In the genomic region with DNA sequence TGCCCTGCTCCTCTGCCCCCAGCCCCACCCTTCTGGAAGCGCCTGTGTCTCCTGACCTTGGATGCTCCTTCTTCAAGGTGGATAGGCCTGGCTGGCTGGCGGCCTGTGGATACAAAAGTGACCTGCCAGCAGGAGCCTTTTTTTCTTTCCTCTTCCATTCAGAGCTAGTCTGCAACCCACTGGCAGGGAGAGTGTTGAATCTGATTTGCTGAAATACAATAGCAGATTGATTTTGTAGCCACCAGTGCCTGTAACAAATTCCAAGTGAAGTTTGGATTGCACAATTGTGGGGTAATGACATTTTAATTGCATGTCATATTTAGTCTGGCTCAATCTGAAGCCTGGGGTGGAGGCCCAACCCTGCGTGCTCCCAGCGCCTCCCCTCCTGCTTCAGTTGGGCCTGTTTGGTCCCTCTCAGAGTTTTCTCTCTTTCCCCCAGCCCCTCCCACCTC, we compare ENCODE assay signal across 18 cellular contexts.
A peak's percentile ranks its signal among the peaks of the same experiment; 100 is the strongest.
DNase-seq lines count a peak whose midpoint lies in the region; ATAC-seq and TF ChIP-seq lines count a peak whose summit lies in the region.
"Had no signal": no experiment of that assay in that cellular context is flagged by ENCODE, and none has a peak within 500 bp of the region (broad histone marks: within the 10 kb centered on the region; RNA-seq: fewer than 3 reads in every experiment).

No MANE protein-coding gene starts in this region.

- peak; percentile 7 for DNase-seq in AG09319 (ENCODE audit: extremely low read depth, low read depth)
- DNase-seq in colonic mucosa, result peak; percentile 34
- DNase-seq in left lung, result no peak
- DNase-seq in CD8-positive, alpha-beta T cell, result no peak
- DNase-seq in LoVo (ENCODE audit: low spot score), result no peak
- no peak for DNase-seq in stimulated activated naive CD4-positive, alpha-beta T cell treated with Interleukin-2 at 50 U/mL for 16 hours (lab: John Stamatoyannopoulos, UW)
- no peak for DNase-seq in DMS 273 treated with DMSO at 0.1 percent for 48 hours (lab: John Stamatoyannopoulos, UW)
- DNase-seq: activated CD4-positive, alpha-beta T cell treated with anti-CD3 and anti-CD28 coated beads for 48 hours; activated T-cell treated with anti-CD3 and anti-CD28 coated beads, Interleukin-2, amount 50 U/mL, for 72 hours; effector CD8-positive, alpha-beta T cell; GF-D8; hypothalamus; NCI-H187 treated with DMSO at 0.1 percent for 48 hours; PC-9; T-cell had no signal

- TF ChIP-seq CTCF in AG09319 (IDR thresholded peaks at IDR 0.05; ENCODE audit: low read depth, low read length), result no peak
- TF ChIP-seq CTCF in colonic mucosa (IDR thresholded peaks at IDR 0.05), result no peak
- TF ChIP-seq CTCF in left lung (IDR thresholded peaks at IDR 0.05), result no peak
- TF ChIP-seq CTCF in CD8-positive, alpha-beta T cell (IDR thresholded peaks at IDR 0.05), result no peak

- no peaks in the 10 kb centered on the region for H3K4me1 Mint-ChIP-seq in CD8-positive, alpha-beta T cell (ENCODE audit: low read depth)

- H3K4me3 ChIP-seq in HUES48 (ENCODE audit: low read depth, low read length) (no peak overlapping the region), colonic mucosa (no peak overlapping the region), left lung (no peak overlapping the region)
- no peak overlapping the region for H3K4me3 ChIP-seq in CD8-positive, alpha-beta T cell (ENCODE audit: low read depth, low read length)
- H3K4me3 ChIP-seq: PC-9 had no signal

- H3K36me3 Mint-ChIP-seq in CD8-positive, alpha-beta T cell, result no peaks in the 10 kb centered on the region
- H3K36me3 Mint-ChIP-seq: brain, T-cell had no signal

- no peaks in the 10 kb centered on the region for H3K9me3 Mint-ChIP-seq in CD8-positive, alpha-beta T cell
- H3K9me3 Mint-ChIP-seq: activated T-cell treated with anti-CD3 and anti-CD28 coated beads, Interleukin-2, amount 50 U/mL, for 72 hours; T-cell had no signal

- CTCF ChIA-PET in CD8-positive, alpha-beta T cell (lab: Charles Lee), result no interaction called here

- H3K4me1 ChIP-seq in HUES48 (ENCODE audit: control insufficient read depth, insufficient read depth, low read length) (peaks cover 22% of the 10 kb centered on the region; the same call in 1 of the 2 replicates), colonic mucosa (peaks cover 3% of the 10 kb centered on the region), left lung (no peaks in the 10 kb centered on the region)
- H3K4me1 ChIP-seq in CD8-positive, alpha-beta T cell (ENCODE audit: insufficient read depth, low read length), result no peaks in the 10 kb centered on the region

- intact Hi-C loops in colonic mucosa (cut with DNase I), result no loop called here
- intact Hi-C loops in left lung (cut with DNase I), result no loop called here
- intact Hi-C loops in CD8-positive, alpha-beta T cell (cut with DNase I, micrococcal nuclease), result no loop called here

- POLR2A ChIA-PET in CD8-positive, alpha-beta T cell (lab: Charles Lee), result no interaction called here

- ATAC-seq in left lung, result peak; percentile 75
- no peak for ATAC-seq in CD8-positive, alpha-beta T cell
- ATAC-seq: activated T-cell treated with anti-CD3 and anti-CD28 coated beads, Interleukin-2, amount 50 U/mL, for 72 hours; T-cell had no signal

- no peak overlapping the region for H3K4me3 Mint-ChIP-seq in CD8-positive, alpha-beta T cell
- H3K4me3 Mint-ChIP-seq: activated T-cell treated with anti-CD3 and anti-CD28 coated beads, Interleukin-2, amount 50 U/mL, for 72 hours; brain; T-cell had no signal

- H3K27me3 Mint-ChIP-seq in CD8-positive, alpha-beta T cell (ENCODE audit: low read depth), result peaks cover 10% of the 10 kb centered on the region

- H3K27ac Mint-ChIP-seq in CD8-positive, alpha-beta T cell, result no peak overlapping the region
- H3K27ac Mint-ChIP-seq: activated T-cell treated with anti-CD3 and anti-CD28 coated beads, Interleukin-2, amount 50 U/mL, for 72 hours; T-cell had no signal

- H3K9ac ChIP-seq in HUES48 (ENCODE audit: low read depth, low read length) (no peak overlapping the region), colonic mucosa (ENCODE audit: low read depth in 2 of 2, low read length in 2 of 2) (no peak overlapping the region)

- no peaks in the 10 kb centered on the region for H3K9me3 ChIP-seq in HUES48 (ENCODE audit: control insufficient read depth, insufficient read depth, low read length)
- no peaks in the 10 kb centered on the region for H3K9me3 ChIP-seq in colonic mucosa
- no peaks in the 10 kb centered on the region for H3K9me3 ChIP-seq in left lung
- H3K9me3 ChIP-seq in CD8-positive, alpha-beta T cell (ENCODE audit: low read length), result no peaks in the 10 kb centered on the region

- H3K27ac ChIP-seq in HUES48 (ENCODE audit: low read depth, low read length), result peak overlapping the region; percentile 26
- no peak overlapping the region for H3K27ac ChIP-seq in colonic mucosa
- no peak overlapping the region for H3K27ac ChIP-seq in left lung
- H3K27ac ChIP-seq in CD8-positive, alpha-beta T cell (ENCODE audit: low read depth, low read length), result no peak overlapping the region
- H3K27ac ChIP-seq: HL-60, PC-9 had no signal

- H3K36me3 ChIP-seq in HUES48 (ENCODE audit: control insufficient read depth, insufficient read depth, low read length), result no peaks in the 10 kb centered on the region
- H3K36me3 ChIP-seq in colonic mucosa, result no peaks in the 10 kb centered on the region
- no peaks in the 10 kb centered on the region for H3K36me3 ChIP-seq in left lung
- H3K36me3 ChIP-seq in CD8-positive, alpha-beta T cell (ENCODE audit: insufficient read depth, low read length), result no peaks in the 10 kb centered on the region

- H3K27me3 ChIP-seq in HUES48 (ENCODE audit: control insufficient read depth, insufficient read depth, low read length) (no peaks in the 10 kb centered on the region), colonic mucosa (no peaks in the 10 kb centered on the region), left lung (no peaks in the 10 kb centered on the region)
- no peaks in the 10 kb centered on the region for H3K27me3 ChIP-seq in CD8-positive, alpha-beta T cell (ENCODE audit: insufficient read depth, low read length)

Comparison
In these comparisons a context has a peak if more than half of its experiments do, and no peak if none do; other contexts are left out.
1. DNase-seq: peak in AG09319 (single experiment) and colonic mucosa (single experiment); none in left lung (0 of 2), CD8-positive, alpha-beta T cell (0 of 7), LoVo (single experiment), stimulated activated naive CD4-positive, alpha-beta T cell treated with Interleukin-2 at 50 U/mL for 16 hours (single experiment) and DMS 273 treated with DMSO at 0.1 percent for 48 hours (single experiment).